Comparison of ENCODE assay signal across 21 cellular contexts in the genomic region with DNA sequence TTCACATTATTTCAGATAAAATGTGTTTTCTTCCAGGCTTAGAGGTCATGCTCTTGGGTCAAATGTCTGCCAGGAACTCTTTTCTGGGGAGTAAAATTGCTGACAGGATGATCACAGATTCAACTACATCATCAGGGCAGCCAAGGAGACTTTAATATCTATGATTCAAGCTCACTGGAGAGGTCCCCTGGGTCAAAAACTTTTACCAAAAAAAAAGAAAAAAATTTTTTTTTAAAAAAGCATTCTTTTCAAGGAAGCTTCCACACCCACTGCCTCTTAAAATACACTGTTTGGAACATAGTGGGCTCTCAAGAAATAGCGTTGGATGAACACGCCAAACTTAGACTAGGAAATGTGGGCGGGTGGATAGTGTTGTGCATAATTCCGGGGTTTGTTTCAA.
"Had no signal": no experiment of that assay in that cellular context is flagged by ENCODE, and none has a peak within 500 bp of the region (broad histone marks: within the 10 kb centered on the region; RNA-seq: fewer than 3 reads in every experiment).

No MANE protein-coding gene starts in this region.

- H3K27ac ChIP-seq: SJCRH30 had no signal

- H3K9me3 ChIP-seq: MG63, SJCRH30 had no signal

- H3K36me3 ChIP-seq: MG63, SJCRH30 had no signal

- H3K27me3 ChIP-seq: MG63, SJCRH30 had no signal

- ATAC-seq: SK-N-SH treated with all-trans-retinoic acid at 6 μM for 48 hours had no signal

- DNase-seq: IMR-90, Karpas-422, KG1, MG63, NCI-H1092, NCI-H1105 treated with DMSO at 0.1 percent for 48 hours, NCI-H1417 treated with DMSO at 0.1 percent for 48 hours, NCI-H187, NCI-H2029, NCI-H2081 treated with DMSO at 0.1 percent for 48 hours, NCI-H2171, NCI-H226, NCI-H446, NCI-H510A, NCI-H524 treated with DMSO at 0.1 percent for 48 hours, NCI-H69, NCI-H774, RPMI8226, SHP77 treated with DMSO at 0.1 percent for 48 hours, SJCRH30 had no signal

- H3K4me1 ChIP-seq: SJCRH30 had no signal

- H3K4me3 ChIP-seq: MG63, SJCRH30 had no signal
